8 cellular contexts compared by ENCODE assay signal in genomic region chr2:19363474-19363778, GRCh38. TPM values are rescaled to one million over a fixed set of nuclear protein-coding genes. Genes with fewer than 3 reads are reported as not detected.
A peak's percentile ranks its signal among the peaks of the same experiment; 100 is the strongest.
DNase-seq lines count a peak whose midpoint lies in the region; ATAC-seq and TF ChIP-seq lines count a peak whose summit lies in the region.

No MANE protein-coding gene starts in this region.

- peak overlapping the region; percentile 92 for H3K4me3 Mint-ChIP-seq in activated T-cell treated with anti-CD3 and anti-CD28 coated beads, Interleukin-2, amount 50 U/mL, for 4 hours
- H3K4me3 Mint-ChIP-seq in MCF 10A (ENCODE audit: unreplicated experiment) = peak overlapping the region; percentile 87
- peak overlapping the region; percentile 96 for H3K4me3 Mint-ChIP-seq in memory B cell

- ATAC-seq in activated T-cell treated with anti-CD3 and anti-CD28 coated beads, Interleukin-2, amount 50 U/mL, for 4 hours = no peak
- ATAC-seq in memory B cell (ENCODE audit: low read depth) (no peak), HG03460 (IDR thresholded peaks at IDR 0.05; ENCODE audit: unreplicated experiment) (no peak)

- peaks cover 0 to 28% (median 18%) of the 10 kb centered on the region in 4 donors for H3K4me1 ChIP-seq in transverse colon

- no peaks in the 10 kb centered on the region for H3K36me3 Mint-ChIP-seq in activated T-cell treated with anti-CD3 and anti-CD28 coated beads, Interleukin-2, amount 50 U/mL, for 4 hours (ENCODE audit: insufficient read depth)
- H3K36me3 Mint-ChIP-seq in MCF 10A (ENCODE audit: insufficient read depth, unreplicated experiment) = no peaks in the 10 kb centered on the region
- no peaks in the 10 kb centered on the region for H3K36me3 Mint-ChIP-seq in memory B cell

- DNase-seq in activated T-cell treated with anti-CD3 and anti-CD28 coated beads, Interleukin-2, amount 50 U/mL, for 4 hours = no peak
- DNase-seq in activated T-cell treated with anti-CD3 and anti-CD28 coated beads for 4 hours (no peak), MCF 10A (ENCODE audit: unreplicated experiment) (no peak), memory B cell (ENCODE audit: low spot score in 2 of 2) (no peak), transverse colon (no peak), COR-L47 (lab: John Stamatoyannopoulos, UW) (no peak), H4 (ENCODE audit: low spot score) (no peak)

- H3K27me3 ChIP-seq in transverse colon = peaks cover 53% of the 10 kb centered on the region

- WGBS in transverse colon (ENCODE audit: low coverage in 1 of 2), 2 donors = 9% methylated on average over 9 to 20 of the region's 20 CpGs

- peaks cover 33% of the 10 kb centered on the region for H3K4me1 Mint-ChIP-seq in activated T-cell treated with anti-CD3 and anti-CD28 coated beads, Interleukin-2, amount 50 U/mL, for 4 hours (ENCODE audit: low read depth)
- H3K4me1 Mint-ChIP-seq in MCF 10A (ENCODE audit: insufficient read depth, unreplicated experiment) (peaks cover 6% of the 10 kb centered on the region), memory B cell (peaks cover 17% of the 10 kb centered on the region)

- peaks cover 46% of the 10 kb centered on the region for H3K27me3 Mint-ChIP-seq in activated T-cell treated with anti-CD3 and anti-CD28 coated beads, Interleukin-2, amount 50 U/mL, for 4 hours (ENCODE audit: low read depth)
- H3K27me3 Mint-ChIP-seq in MCF 10A (ENCODE audit: insufficient read depth, unreplicated experiment) (no peaks in the 10 kb centered on the region), memory B cell (peaks cover 17% of the 10 kb centered on the region)

- H3K27ac Mint-ChIP-seq in MCF 10A (ENCODE audit: low read depth, unreplicated experiment) = no peak overlapping the region
- H3K27ac Mint-ChIP-seq in memory B cell = peak overlapping the region; percentile 89

- H3K4me3 ChIP-seq in transverse colon = peak overlapping the region; percentile 26 to 60 (median 46)

- no peaks in the 10 kb centered on the region for H3K36me3 ChIP-seq in transverse colon

- POLR2A ChIA-PET in MCF 10A (lab: Yijun Ruan, JAX) = interaction anchor here (0.5 to 1.0 kb wide), 4 partner anchors 16 to 616 kb away, joined by 3 read pairs; no protein-coding TSS in a partner anchor

- H3K9me3 Mint-ChIP-seq in activated T-cell treated with anti-CD3 and anti-CD28 coated beads, Interleukin-2, amount 50 U/mL, for 4 hours = no peaks in the 10 kb centered on the region
- H3K9me3 Mint-ChIP-seq in MCF 10A (ENCODE audit: unreplicated experiment) = no peaks in the 10 kb centered on the region
- H3K9me3 Mint-ChIP-seq in memory B cell = no peaks in the 10 kb centered on the region

- H3K27ac ChIP-seq in transverse colon = peak overlapping the region in 3 of 4 donors; percentile 69 to 89 (median 70)

- in situ Hi-C loops in transverse colon (cut with MboI; ENCODE audit: low pct_ligation_motif_present in 1 of 4, low pct_unique_long_range_greater_than_20kb in 1 of 4, low sequenced_read_pairs in 3 of 4) = loop anchor here (10.0 to 25.0 kb wide), 5 partner anchors 501 to 976 kb away; no protein-coding TSS in a partner anchor

- H3K9me3 ChIP-seq in transverse colon = no peaks in the 10 kb centered on the region

- TF ChIP-seq EP300 in transverse colon (IDR thresholded peaks at IDR 0.05; ENCODE audit: low read depth) = no peak

- no peak for TF ChIP-seq POLR2A in transverse colon (IDR thresholded peaks at IDR 0.05)

- no peak for TF ChIP-seq CTCF in MCF 10A (IDR thresholded peaks at IDR 0.05; ENCODE audit: unreplicated experiment)
- TF ChIP-seq CTCF in transverse colon (IDR thresholded peaks at IDR 0.05) = no peak

- CTCF ChIA-PET in MCF 10A (lab: Yijun Ruan, JAX) = interaction anchor here (0.6 to 1.6 kb wide), 24 partner anchors 8 to 977 kb away, joined by 3 to 16 read pairs (median 4); no protein-coding TSS in a partner anchor

- BruUV-seq in MCF 10A (replicated peaks; lab: Mats Ljungman, UMichigan) = no TSS peak

- intact Hi-C loops in MCF 10A (cut with micrococcal nuclease) (loop anchor here (1.0 kb wide), 6 partner anchors 479 to 976 kb away; no protein-coding TSS in a partner anchor), transverse colon (cut with DNase I; ENCODE audit: low total_unique reads) (loop anchor here (5.0 kb wide), 2 partner anchors 499 to 841 kb away; no protein-coding TSS in a partner anchor)

RNA-seq across cellular contexts. Expression of gene OSR1, which starts 5.0 kb away (rescaled TPM):
- total RNA-seq in activated T-cell treated with anti-CD3 and anti-CD28 coated beads, Interleukin-2, amount 50 U/mL, for 4 hours = not detected
- 0.61 and 1.3 TPM in 2 replicates for total RNA-seq in MCF 10A (2022)
- total RNA-seq in transverse colon = 10 to 100 TPM in 1 of 4 donors, 1 to 10 TPM in 3; 1.4 to 15.7 (median 3.4) TPM
- total RNA-seq in H4 (2014; rRNA removed; shearing (Covaris generic)) = 1.3 TPM in 2 replicates
